9 cellular contexts compared by ENCODE assay signal in the genomic region with DNA sequence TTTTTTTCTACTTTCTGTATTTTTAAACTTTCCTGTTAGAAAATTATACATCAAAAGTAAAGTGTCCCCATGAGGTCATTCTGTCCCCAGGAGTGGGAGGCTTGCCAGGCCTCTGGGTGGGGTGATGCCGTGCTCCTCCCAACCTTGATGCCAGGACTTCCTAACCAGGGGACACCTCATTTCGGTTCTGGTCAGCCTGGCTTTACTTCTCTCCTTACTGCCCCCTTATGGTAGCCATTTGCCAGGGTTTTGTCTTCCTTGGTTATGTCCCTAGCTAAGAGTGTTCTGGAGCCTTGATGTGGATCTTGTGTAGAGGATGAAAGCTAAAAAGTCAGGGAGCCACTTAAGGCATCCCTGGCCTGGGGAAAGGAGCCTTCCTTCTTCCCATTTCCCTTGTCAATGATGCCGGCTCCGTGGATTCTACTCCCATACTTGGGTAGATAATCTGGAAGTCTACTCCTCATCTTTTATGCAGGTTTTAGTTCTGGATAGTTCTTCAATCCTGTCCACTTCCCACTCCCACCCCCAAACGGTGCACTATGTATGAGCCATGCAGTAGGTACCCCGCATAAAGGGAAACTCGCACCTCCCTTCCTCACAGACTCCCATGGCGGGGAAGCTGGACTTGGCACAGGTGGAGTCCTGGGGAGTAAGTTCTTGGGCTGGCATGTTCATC.
DNase-seq lines count a peak whose midpoint lies in the region; ATAC-seq and TF ChIP-seq lines count a peak whose summit lies in the region.
"Had no signal": no experiment of that assay in that cellular context is flagged by ENCODE, and none has a peak within 500 bp of the region (broad histone marks: within the 10 kb centered on the region; RNA-seq: fewer than 3 reads in every experiment).

No MANE protein-coding gene starts in this region.

- CTCF ChIA-PET in A673 (lab: Charles Lee), result interaction anchor here (0.6 kb wide), 1 partner anchor 16 kb away, joined by 6 read pairs; no protein-coding TSS in a partner anchor
- CTCF ChIA-PET in CD4-positive, alpha-beta T cell (lab: Charles Lee), result no interaction called here

- no peaks in the 10 kb centered on the region for H3K4me1 ChIP-seq in A673 (ENCODE audit: insufficient read depth, low read length, poor library complexity, severe bottlenecking)

- ATAC-seq in CD4-positive, alpha-beta T cell (ENCODE audit: poor library complexity), result no peak

- no peak overlapping the region for H3K27ac Mint-ChIP-seq in CD4-positive, alpha-beta T cell
- H3K27ac Mint-ChIP-seq: memory B cell had no signal

- DNase-seq in A673 (ENCODE audit: low spot score), result peak; percentile 76
- peak; percentile 9 for DNase-seq in GM06990 (ENCODE audit: extremely low read depth, insufficient read length)
- DNase-seq in NCI-H69 (lab: John Stamatoyannopoulos, UW), result peak; percentile 78
- peak; percentile 76 for DNase-seq in brain microvascular endothelial cell
- DNase-seq in iris pigment epithelial cell (ENCODE audit: low read depth), result peak; percentile 74
- peak; percentile 59 for DNase-seq in stromal cell of bone marrow (ENCODE audit: low read depth)
- no peak for DNase-seq in activated naive CD4-positive, alpha-beta T cell treated with Interleukin-2 at 50 U/mL for 16 hours
- no peak for DNase-seq in CD4-positive, alpha-beta T cell

- in situ Hi-C loops in brain microvascular endothelial cell (cut with HindIII; ENCODE audit: low pct_ligation_motif_present, low sequenced_read_pairs), result no loop called here

- no peaks in the 10 kb centered on the region for H3K9me3 Mint-ChIP-seq in CD4-positive, alpha-beta T cell
- H3K9me3 Mint-ChIP-seq: memory B cell had no signal

- TF ChIP-seq CTCF in A673 (conservative IDR thresholded peaks at IDR 0.05; ENCODE audit: low read depth, low read length) (peak; percentile 84), GM06990 (IDR thresholded peaks at IDR 0.05; ENCODE audit: insufficient read depth, low read length, poor library complexity, severe bottlenecking) (peak; percentile 67), brain microvascular endothelial cell (IDR thresholded peaks at IDR 0.05; ENCODE audit: low read depth, low read length, missing control alignments) (peak; percentile 87)
- TF ChIP-seq CTCF in CD4-positive, alpha-beta T cell (IDR thresholded peaks at IDR 0.05), result no peak

- H3K36me3 ChIP-seq in A673 (ENCODE audit: insufficient read depth, low read length, poor library complexity, severe bottlenecking) (no peaks in the 10 kb centered on the region), GM06990 (ENCODE audit: control insufficient read depth, insufficient read depth, low read length) (no peaks in the 10 kb centered on the region), brain microvascular endothelial cell (replicated peaks) (no peaks in the 10 kb centered on the region)

- BruUV-seq in A673 (replicated peaks; lab: Mats Ljungman, UMichigan), result no TSS peak

- intact Hi-C loops in A673 (cut with micrococcal nuclease; ENCODE audit: unreplicated experiment), result loop anchor here (10.0 kb wide), 1 partner anchor 162 kb away; a partner anchor contains a TSS
- intact Hi-C loops in CD4-positive, alpha-beta T cell (cut with DNase I, micrococcal nuclease), result no loop called here

- H3K4me3 ChIP-seq in A673 (ENCODE audit: low read depth, low read length, poor library complexity, severe bottlenecking) (no peak overlapping the region), GM06990 (replicated peaks; ENCODE audit: low read depth, low read length) (no peak overlapping the region), brain microvascular endothelial cell (ENCODE audit: low read depth, low read length) (no peak overlapping the region)

- H3K27me3 ChIP-seq in A673 (replicated peaks; ENCODE audit: insufficient read depth, low read depth, low read length, poor library complexity) (no peaks in the 10 kb centered on the region), GM06990 (replicated peaks; ENCODE audit: control insufficient read depth, insufficient read depth, low read length) (no peaks in the 10 kb centered on the region; the same call in 1 of the 2 replicates), brain microvascular endothelial cell (replicated peaks) (no peaks in the 10 kb centered on the region)
- no peaks in the 10 kb centered on the region for H3K27me3 ChIP-seq in CD4-positive, alpha-beta T cell (ENCODE audit: control insufficient read depth, insufficient read depth, low read length)

- H3K36me3 Mint-ChIP-seq in CD4-positive, alpha-beta T cell (ENCODE audit: low read depth), result no peaks in the 10 kb centered on the region
- H3K36me3 Mint-ChIP-seq: memory B cell had no signal

- no peak overlapping the region for H3K4me3 Mint-ChIP-seq in CD4-positive, alpha-beta T cell
- H3K4me3 Mint-ChIP-seq: memory B cell had no signal

- no peaks in the 10 kb centered on the region for H3K9me3 ChIP-seq in A673 (ENCODE audit: low read depth, low read length, poor library complexity, severe bottlenecking)
- no peaks in the 10 kb centered on the region for H3K9me3 ChIP-seq in CD4-positive, alpha-beta T cell (ENCODE audit: control insufficient read depth, low read length)

- H3K27ac ChIP-seq in A673 (ENCODE audit: low read depth, low read length, poor library complexity, severe bottlenecking) (no peak overlapping the region), brain microvascular endothelial cell (no peak overlapping the region)
- H3K27ac ChIP-seq in CD4-positive, alpha-beta T cell (ENCODE audit: low read depth, low read length), result no peak overlapping the region

- no peaks in the 10 kb centered on the region for H3K4me1 Mint-ChIP-seq in CD4-positive, alpha-beta T cell (ENCODE audit: low read depth)
- H3K4me1 Mint-ChIP-seq: memory B cell had no signal

- peaks cover 22% of the 10 kb centered on the region for H3K27me3 Mint-ChIP-seq in CD4-positive, alpha-beta T cell

- POLR2A ChIA-PET in A673 (lab: Charles Lee; ENCODE audit: low non-redundant PET), result interaction anchor here (0.7 kb wide), 1 partner anchor 286 kb away, joined by 5 read pairs; no protein-coding TSS in a partner anchor
- POLR2A ChIA-PET in CD4-positive, alpha-beta T cell (lab: Charles Lee), result no interaction called here

Comparison
In these comparisons a context has a peak if more than half of its experiments do, and no peak if none do; other contexts are left out.
1. DNase-seq: peak in A673 (single experiment), GM06990 (single experiment), NCI-H69 (single experiment), brain microvascular endothelial cell (single experiment), iris pigment epithelial cell (single experiment) and stromal cell of bone marrow (single experiment); none in activated naive CD4-positive, alpha-beta T cell treated with Interleukin-2 at 50 U/mL for 16 hours (single experiment) and CD4-positive, alpha-beta T cell (0 of 10).